In the genomic region with DNA sequence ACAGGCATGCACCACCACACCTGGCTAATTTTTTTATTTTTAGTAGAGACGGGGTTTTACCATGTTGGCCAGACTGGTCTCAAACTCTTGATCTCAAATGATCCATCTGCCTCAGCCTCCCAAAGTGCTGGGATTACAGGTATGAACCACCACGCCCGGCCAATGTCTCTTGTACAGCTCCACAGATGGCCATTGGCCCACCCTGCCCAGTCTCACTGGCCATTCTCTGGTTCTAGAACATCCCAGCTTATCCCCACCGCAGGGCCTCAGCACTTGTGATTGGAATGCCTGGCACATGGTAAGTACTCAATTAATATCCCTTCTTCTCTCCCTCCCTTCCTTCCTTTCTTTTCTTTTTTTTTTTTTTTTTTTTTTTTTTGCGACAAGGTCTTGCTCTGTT, we compare ENCODE assay signal across 16 cellular contexts. TPM values are rescaled to one million over a fixed set of nuclear protein-coding genes. Genes with fewer than 3 reads are reported as not detected.
"Had no signal": no experiment of that assay in that cellular context is flagged by ENCODE, and none has a peak within 500 bp of the region (broad histone marks: within the 10 kb centered on the region; RNA-seq: fewer than 3 reads in every experiment).

No MANE protein-coding gene starts in this region.

RNA-seq across cellular contexts. Expression of gene APOBR, which starts 11.1 kb away (rescaled TPM):
- total RNA-seq: endothelial cell of umbilical vein, fibroblast of villous mesenchyme, glomerular endothelial cell had no signal

RNA-seq across cellular contexts. Expression of gene NPIPB7, which starts 11.2 kb away (rescaled TPM):
- total RNA-seq: activated CD4-positive, alpha-beta T cell treated with anti-CD3 and anti-CD28 coated beads, Interleukin-2, amount 10 ng/mL, durations not matched to agents 24 days and 14 days; activated T-cell treated with anti-CD3 and anti-CD28 coated beads, Interleukin-2, amount 50 U/mL, for 4 hours; activated T-helper 1 cell treated with anti-CD3 and anti-CD28 coated beads, Interleukin-12 subunit alpha, Interleukin-12 subunit beta, Interleukin-2, Interleukin-4 antibody, amounts not matched to agents 30 ng/mL and 10 ng/mL and 1 ng/mL, durations not matched to agents 14 hours and 24 hours and 36 hours; body of pancreas; dermis blood vessel endothelial cell; endothelial cell of umbilical vein; esophagus squamous epithelium; fibroblast of lung; fibroblast of villous mesenchyme; glomerular endothelial cell; T-helper 17 cell had no signal

RNA-seq across cellular contexts. Expression of gene IL27, which starts 23.3 kb away (rescaled TPM):
- total RNA-seq: activated CD4-positive, alpha-beta memory T cell treated with anti-CD3 and anti-CD28 coated beads, Interleukin-2, amount 10 ng/mL, durations not matched to agents 7 days and 5 days; activated CD4-positive, alpha-beta T cell treated with anti-CD3 and anti-CD28 coated beads for 36 hours; activated CD4-positive, alpha-beta T cell treated with anti-CD3 and anti-CD28 coated beads, Interleukin-2, amount 10 ng/mL, durations not matched to agents 24 days and 14 days; activated naive CD4-positive, alpha-beta T cell treated with anti-CD3 and anti-CD28 coated beads, Interleukin-2, amount 50 U/mL, for 72 hours; activated T-helper 1 cell treated with anti-CD3 and anti-CD28 coated beads, Interleukin-12 subunit alpha, Interleukin-12 subunit beta, Interleukin-2, Interleukin-4 antibody, amounts not matched to agents 30 ng/mL and 10 ng/mL and 1 ng/mL, durations not matched to agents 14 hours and 24 hours and 36 hours; body of pancreas; cerebellum; dermis blood vessel endothelial cell; endothelial cell of umbilical vein; esophagus squamous epithelium; fibroblast of lung; fibroblast of villous mesenchyme; gastroesophageal sphincter; glomerular endothelial cell; T-helper 17 cell had no signal

RNA-seq across cellular contexts. Expression of gene NUPR1, which starts 55.4 kb away (rescaled TPM):
- total RNA-seq: activated CD4-positive, alpha-beta memory T cell treated with anti-CD3 and anti-CD28 coated beads, Interleukin-2, amount 10 ng/mL, durations not matched to agents 7 days and 5 days; activated CD4-positive, alpha-beta T cell treated with anti-CD3 and anti-CD28 coated beads for 36 hours; activated CD4-positive, alpha-beta T cell treated with anti-CD3 and anti-CD28 coated beads, Interleukin-2, amount 10 ng/mL, durations not matched to agents 24 days and 14 days; activated naive CD4-positive, alpha-beta T cell treated with anti-CD3 and anti-CD28 coated beads, Interleukin-2, amount 50 U/mL, for 72 hours; activated T-helper 1 cell treated with anti-CD3 and anti-CD28 coated beads, Interleukin-12 subunit alpha, Interleukin-12 subunit beta, Interleukin-2, Interleukin-4 antibody, amounts not matched to agents 30 ng/mL and 10 ng/mL and 1 ng/mL, durations not matched to agents 14 hours and 24 hours and 36 hours had no signal
